8 cellular contexts compared by ENCODE assay signal in the genomic region with DNA sequence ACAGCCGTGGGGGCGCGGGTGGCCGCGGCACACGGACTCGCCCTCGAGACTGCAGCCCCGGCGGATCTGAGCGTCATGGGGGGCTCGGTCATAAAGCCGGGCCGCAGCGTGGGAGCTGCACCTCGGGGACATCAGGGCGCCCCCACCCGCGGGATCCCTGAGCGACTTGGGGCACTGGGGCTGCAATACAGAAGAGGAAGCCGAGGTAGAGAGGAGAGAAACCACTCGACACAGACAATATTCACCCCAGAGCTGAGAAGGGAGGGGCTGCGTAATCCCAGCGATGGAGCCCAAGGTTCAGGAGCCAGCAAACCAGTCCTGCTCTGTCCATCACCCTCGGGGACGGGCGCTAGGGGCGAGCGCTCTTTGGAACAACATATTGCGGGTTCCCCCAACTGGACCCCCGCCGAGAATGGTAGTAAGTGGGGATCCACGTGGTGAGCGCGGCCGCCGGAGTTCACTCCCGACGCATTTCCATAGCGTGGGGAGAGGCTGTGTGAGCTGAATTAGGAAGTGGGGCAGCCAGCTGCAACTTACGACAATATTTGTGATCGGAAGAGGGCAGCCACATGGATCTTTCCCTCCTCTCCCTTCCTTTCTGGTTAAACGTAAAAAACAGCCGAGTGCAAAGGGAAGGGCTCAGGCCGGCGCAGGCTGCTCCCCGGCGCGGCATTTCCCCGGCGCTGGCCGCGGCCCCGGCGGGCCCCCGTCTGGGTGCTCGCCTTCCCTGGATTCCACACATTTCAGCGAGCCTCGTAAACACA. TPM values are rescaled to one million over a fixed set of nuclear protein-coding genes. Genes with fewer than 3 reads are reported as not detected.
DNase-seq lines count a peak whose midpoint lies in the region; ATAC-seq and TF ChIP-seq lines count a peak whose summit lies in the region.

No MANE protein-coding gene starts in this region.

- H2AFZ ChIP-seq in trophoblast cell (ENCODE audit: insufficient read depth, low read length, poor library complexity): peak overlapping the region; percentile 46

- H3K18ac ChIP-seq in trophoblast cell (ENCODE audit: low read length): peak overlapping the region; percentile 74

- H2BK5ac ChIP-seq in trophoblast cell (ENCODE audit: low read depth, low read length, poor library complexity): peak overlapping the region; percentile 86

- TF ChIP-seq CTCF in cardiac muscle cell (IDR thresholded peaks at IDR 0.05; ENCODE audit: low read depth, low read length): no peak

- peak overlapping the region; percentile 98 for H3K27ac ChIP-seq in cardiac muscle cell
- H3K27ac ChIP-seq in trophoblast cell (ENCODE audit: low read depth, low read length): peak overlapping the region; percentile 91

- no peaks in the 10 kb centered on the region for H3K36me3 ChIP-seq in cardiac muscle cell
- H3K36me3 ChIP-seq in trophoblast cell (ENCODE audit: control insufficient read depth in 1 of 2, insufficient read depth in 2 of 2, low read length in 2 of 2): peaks cover 3 to 4% of the 10 kb centered on the region in 2 experiments

- peaks cover 20% of the 10 kb centered on the region for H3K4me1 ChIP-seq in cardiac muscle cell (ENCODE audit: low read depth)
- H3K4me1 ChIP-seq in trophoblast cell (ENCODE audit: control insufficient read depth in 1 of 2, insufficient read depth in 2 of 2, low read length in 2 of 2): peaks cover 3 to 5% of the 10 kb centered on the region in 2 experiments

- H3K4me1 Mint-ChIP-seq in activated naive CD8-positive, alpha-beta T cell (ENCODE audit: low read depth): peaks cover 53% of the 10 kb centered on the region

- peak overlapping the region; percentile 47 for H4K8ac ChIP-seq in trophoblast cell (ENCODE audit: low read depth, low read length)

- H3K79me1 ChIP-seq in trophoblast cell (ENCODE audit: low read length): peaks cover 38% of the 10 kb centered on the region

- peak overlapping the region; percentile 75 for H3K27ac Mint-ChIP-seq in activated naive CD8-positive, alpha-beta T cell

- H4K12ac ChIP-seq in trophoblast cell (ENCODE audit: low read depth, low read length): peak overlapping the region; percentile 66

- H3K14ac ChIP-seq in trophoblast cell (ENCODE audit: low read length): peak overlapping the region; percentile 76

- H3K23ac ChIP-seq in trophoblast cell (ENCODE audit: low read length): peak overlapping the region; percentile 48

- peak overlapping the region; percentile 81 for H3K4ac ChIP-seq in trophoblast cell (ENCODE audit: low read depth, low read length)

- peak overlapping the region; percentile 74 for H3K4me2 ChIP-seq in trophoblast cell (ENCODE audit: low read length)

- H3K4me3 ChIP-seq in cardiac muscle cell: peak overlapping the region; percentile 72
- H3K4me3 ChIP-seq in trophoblast cell (ENCODE audit: low read depth, low read length): peak overlapping the region; percentile 95

- H2BK12ac ChIP-seq in trophoblast cell (ENCODE audit: low read length): peak overlapping the region; percentile 59

- peak overlapping the region; percentile 89 for H4K91ac ChIP-seq in trophoblast cell (ENCODE audit: low read depth, low read length)

- ATAC-seq in HG02678 (IDR thresholded peaks at IDR 0.05; ENCODE audit: unreplicated experiment) (peak; percentile 8), HG03342 (IDR thresholded peaks at IDR 0.05; ENCODE audit: unreplicated experiment) (no peak), GM21528 (IDR thresholded peaks at IDR 0.05; ENCODE audit: low FRiP score, unreplicated experiment) (no peak)

- WGBS in trophoblast cell (ENCODE audit: extremely low coverage, insufficient coverage, insufficient read length): no CpG with 5 or more reads among the region's 59 CpGs

- H3K9me3 Mint-ChIP-seq in activated naive CD8-positive, alpha-beta T cell (ENCODE audit: low read depth): no peaks in the 10 kb centered on the region

- H2AK5ac ChIP-seq in trophoblast cell (ENCODE audit: low read length): peak overlapping the region; percentile 27

- no peaks in the 10 kb centered on the region for H3K27me3 Mint-ChIP-seq in activated naive CD8-positive, alpha-beta T cell

- peak overlapping the region; percentile 71 for H2BK120ac ChIP-seq in trophoblast cell (ENCODE audit: insufficient read depth, low read length, poor library complexity)

- H3K36me3 Mint-ChIP-seq in activated naive CD8-positive, alpha-beta T cell: no peaks in the 10 kb centered on the region

- peak overlapping the region; percentile 96 for H3K9ac ChIP-seq in trophoblast cell (ENCODE audit: low read length)

- H3K4me3 Mint-ChIP-seq in activated naive CD8-positive, alpha-beta T cell: peak overlapping the region; percentile 99

- DNase-seq in ELF-1 (ENCODE audit: low read depth, low spot score): peak; percentile 61
- DNase-seq in NOMO-1 treated with dmso at 0.1 percent for 144 hours (lab: John Stamatoyannopoulos, UW; ENCODE audit: unreplicated experiment): peak; percentile 44
- peak; percentile 69 to 78 for DNase-seq in cardiac muscle cell (ENCODE audit: low read depth in 1 of 2, low spot score in 1 of 2)
- DNase-seq in trophoblast cell: peak; percentile 48 to 71

- H3K9me3 ChIP-seq in cardiac muscle cell (ENCODE audit: low read depth): no peaks in the 10 kb centered on the region
- H3K9me3 ChIP-seq in trophoblast cell (ENCODE audit: insufficient read depth, low read depth, low read length): no peaks in the 10 kb centered on the region

- H3K27me3 ChIP-seq in cardiac muscle cell (no peaks in the 10 kb centered on the region), trophoblast cell (ENCODE audit: insufficient read depth, low read length) (no peaks in the 10 kb centered on the region)

- H3K79me2 ChIP-seq in trophoblast cell (ENCODE audit: control insufficient read depth, insufficient read depth, low read length, poor library complexity): peaks cover 26% of the 10 kb centered on the region

RNA-seq across cellular contexts. Expression of gene PTCH1, which starts 9.9 kb away (rescaled TPM):
- total RNA-seq in cardiac muscle cell: 8.3 and 13.9 TPM in 2 replicates
- polyA plus RNA-seq in cardiac muscle cell: 7.3 and 9.6 TPM in 2 replicates
- 13.6 and 13.7 TPM in 2 replicates for polyA plus RNA-seq in trophoblast cell (2013)
